18 cellular contexts compared by ENCODE assay signal in the genomic region with DNA sequence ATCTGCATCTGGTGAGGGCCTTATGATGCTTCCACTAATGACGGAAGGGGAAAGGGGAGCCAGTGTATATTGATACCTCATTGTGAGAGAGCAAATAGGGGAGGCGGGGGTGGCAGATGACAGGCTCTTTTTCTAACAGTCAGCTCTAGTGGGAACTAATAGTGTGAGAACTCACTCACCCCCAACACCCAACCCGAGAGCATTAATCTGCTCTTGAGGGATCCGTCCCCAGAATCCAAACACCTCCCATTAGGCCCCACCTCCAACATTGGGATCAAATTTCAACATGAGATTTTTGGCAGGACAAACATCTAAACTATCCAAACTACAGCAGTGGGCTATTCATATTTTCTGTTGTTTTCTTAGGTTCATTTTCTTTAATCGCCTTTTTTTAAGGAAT. TPM values are rescaled to one million over a fixed set of nuclear protein-coding genes. Genes with fewer than 3 reads are reported as not detected.
DNase-seq lines count a peak whose midpoint lies in the region; ATAC-seq, FAIRE-seq and TF ChIP-seq lines count a peak whose summit lies in the region.
"Had no signal": no experiment of that assay in that cellular context is flagged by ENCODE, and none has a peak within 500 bp of the region (broad histone marks: within the 10 kb centered on the region; RNA-seq: fewer than 3 reads in every experiment).

No MANE protein-coding gene starts in this region.

- H3K4me3 ChIP-seq in GM23338 (no peak overlapping the region), HepG2 (replicated peaks in 1 of 3; ENCODE audit: insufficient read depth in 1 of 3, low read depth in 2 of 3, low read length in 3 of 3) (no peak overlapping the region)
- H3K4me3 ChIP-seq: BLaER1 treated with 17β-estradiol and CSF1 and Interleukin-3, amounts not matched to agents 10 nM and 100 nM; SJCRH30 had no signal

- POLR2A ChIA-PET in WTC11 (lab: Charles Lee) (no interaction called here), HepG2 (lab: Yijun Ruan, JAX) (no interaction called here)

- H3K36me3 ChIP-seq in GM23338 (ENCODE audit: insufficient read depth) (peaks cover 8% of the 10 kb centered on the region; the same call in 1 of the 2 replicates), HepG2 (replicated peaks in 1 of 2; ENCODE audit: control insufficient read depth in 1 of 2, insufficient read depth in 2 of 2, low read length in 2 of 2) (peaks cover 17 to 43% of the 10 kb centered on the region in 2 experiments)

- H3K9me3 ChIP-seq in HepG2 (ENCODE audit: low read length): no peaks in the 10 kb centered on the region
- H3K9me3 ChIP-seq: BLaER1 treated with 17β-estradiol and CSF1 and Interleukin-3, amounts not matched to agents 10 nM and 100 nM; SJCRH30 had no signal

- peaks cover 6% of the 10 kb centered on the region for H3K4me1 Mint-ChIP-seq in activated CD4-positive, alpha-beta T cell treated with anti-CD3 and anti-CD28 coated beads, Interleukin-2, amount 10 ng/mL, durations not matched to agents 24 days and 14 days
- peaks cover 15% of the 10 kb centered on the region; the same call in 2 of the 3 replicates for H3K4me1 Mint-ChIP-seq in GM23338
- H3K4me1 Mint-ChIP-seq in WTC11: peaks cover 20% of the 10 kb centered on the region
- peaks cover 11 to 34% of the 10 kb centered on the region in 2 donors for H3K4me1 Mint-ChIP-seq in immature natural killer cell

- no peaks in the 10 kb centered on the region for H3K9me2 ChIP-seq in GM23338 (ENCODE audit: insufficient read depth)

- no peak overlapping the region for H3K9ac ChIP-seq in HepG2 (ENCODE audit: insufficient read depth, low read depth, low read length)
- H3K9ac ChIP-seq: BLaER1 treated with 17β-estradiol and CSF1 and Interleukin-3, amounts not matched to agents 10 nM and 100 nM had no signal

- CTCF ChIA-PET in WTC11 (lab: Charles Lee): no interaction called here
- CTCF ChIA-PET in HepG2 (lab: Yijun Ruan, JAX; ENCODE audit: low intra/inter-chr PET ratio, low total read pairs): no interaction called here

- H3K36me3 Mint-ChIP-seq in activated CD4-positive, alpha-beta T cell treated with anti-CD3 and anti-CD28 coated beads, Interleukin-2, amount 10 ng/mL, durations not matched to agents 24 days and 14 days (ENCODE audit: low read depth): peaks cover 29% of the 10 kb centered on the region
- H3K36me3 Mint-ChIP-seq in GM23338 (ENCODE audit: low read depth): peaks cover 47% of the 10 kb centered on the region
- H3K36me3 Mint-ChIP-seq in WTC11: peaks cover 43% of the 10 kb centered on the region
- H3K36me3 Mint-ChIP-seq in immature natural killer cell: peaks cover 3 to 11% (median 11%) of the 10 kb centered on the region in 3 donors

- H3K27me3 Mint-ChIP-seq in activated CD4-positive, alpha-beta T cell treated with anti-CD3 and anti-CD28 coated beads, Interleukin-2, amount 10 ng/mL, durations not matched to agents 24 days and 14 days: no peaks in the 10 kb centered on the region
- H3K27me3 Mint-ChIP-seq in GM23338 (ENCODE audit: insufficient read depth, low read depth, poor library complexity) (peaks cover 7% of the 10 kb centered on the region), WTC11 (ENCODE audit: low read depth) (no peaks in the 10 kb centered on the region), immature natural killer cell (ENCODE audit: low read depth in 3 of 3) (no peaks in the 10 kb centered on the region)
- H3K27me3 Mint-ChIP-seq: IgD-negative memory B cell had no signal

- FAIRE-seq in HepG2 (lab: Jason Lieb, UNC): no peak
- FAIRE-seq: GM19239 had no signal

- H3K27ac ChIP-seq in GM23338 (ENCODE audit: low read depth): peak overlapping the region; percentile 7; the same call in 1 of the 2 replicates
- H3K27ac ChIP-seq in HepG2 (ENCODE audit: extremely low read length, insufficient read depth, low read length): no peak overlapping the region
- H3K27ac ChIP-seq: BLaER1 treated with 17β-estradiol and CSF1 and Interleukin-3, amounts not matched to agents 10 nM and 100 nM; SJCRH30 had no signal

- H3K4me3 Mint-ChIP-seq in activated CD4-positive, alpha-beta T cell treated with anti-CD3 and anti-CD28 coated beads, Interleukin-2, amount 10 ng/mL, durations not matched to agents 24 days and 14 days: no peak overlapping the region
- no peak overlapping the region for H3K4me3 Mint-ChIP-seq in GM23338
- H3K4me3 Mint-ChIP-seq in WTC11: no peak overlapping the region
- H3K4me3 Mint-ChIP-seq in immature natural killer cell: no peak overlapping the region
- H3K4me3 Mint-ChIP-seq: IgD-negative memory B cell had no signal

- peak; percentile 88 for ATAC-seq in GM23338
- ATAC-seq in WTC11: peak; percentile 78
- ATAC-seq in HepG2: no peak

- TF ChIP-seq CTCF in GM23338 (conservative IDR thresholded peaks at IDR 0.05; ENCODE audit: low read depth in 2 of 2) (no peak), WTC11 (IDR thresholded peaks at IDR 0.05) (no peak), HepG2 (CRISPR knock-in tag; IDR thresholded peaks at IDR 0.05) (no peak)

- intact Hi-C loops in activated CD4-positive, alpha-beta T cell treated with anti-CD3 and anti-CD28 coated beads, Interleukin-2, amount 10 ng/mL, durations not matched to agents 24 days and 14 days (cut with micrococcal nuclease): no loop called here
- intact Hi-C loops in HepG2 (cut with micrococcal nuclease; ENCODE audit: unreplicated experiment): no loop called here
- intact Hi-C loops in posterior cingulate gyrus (cut with DNase I): no loop called here

- no peak for TF ChIP-seq EP300 in HepG2 (IDR thresholded peaks at IDR 0.05; ENCODE audit: low read depth in 2 of 2, low read length in 2 of 2)
- no peak for TF ChIP-seq EP300 in HepG2 (CRISPR knock-in tag; IDR thresholded peaks at IDR 0.05; ENCODE audit: borderline replicate concordance)

- DNase-seq in activated CD4-positive, alpha-beta T cell treated with anti-CD3 and anti-CD28 coated beads, Interleukin-2, amount 10 ng/mL, durations not matched to agents 24 days and 14 days: peak; percentile 25
- no peak for DNase-seq in activated CD4-positive, alpha-beta T cell treated with anti-CD3 and anti-CD28 coated beads for 1 hour
- peak; percentile 48 for DNase-seq in GM23338 (ENCODE audit: low spot score)
- no peak for DNase-seq in WTC11 (ENCODE audit: low spot score)
- DNase-seq in HepG2 (ENCODE audit: low spot score): no peak
- DNase-seq in posterior cingulate gyrus: no peak
- DNase-seq in NCI-H187 treated with DMSO at 0.1 percent for 48 hours (lab: John Stamatoyannopoulos, UW): no peak
- no peak for DNase-seq in immature natural killer cell
- DNase-seq: DMS153, EL, H7, NCI-H1417, NCI-H2029, RPMI8226, SJCRH30 had no signal

- no peak for TF ChIP-seq RAD21 in HepG2 (CRISPR knock-in tag; IDR thresholded peaks at IDR 0.05)

- no peak overlapping the region for H3K27ac Mint-ChIP-seq in activated CD4-positive, alpha-beta T cell treated with anti-CD3 and anti-CD28 coated beads, Interleukin-2, amount 10 ng/mL, durations not matched to agents 24 days and 14 days
- H3K27ac Mint-ChIP-seq in GM23338: no peak overlapping the region; the same call in 1 of the 2 replicates
- peak overlapping the region; percentile 86 for H3K27ac Mint-ChIP-seq in WTC11
- H3K27ac Mint-ChIP-seq in immature natural killer cell: peak overlapping the region in 3 of 6 donors; percentile 25 to 55 (median 52)
- H3K27ac Mint-ChIP-seq: IgD-negative memory B cell had no signal

- H3K79me2 ChIP-seq in GM23338 (replicated peaks; ENCODE audit: insufficient read depth): peaks cover 90% of the 10 kb centered on the region
- no peaks in the 10 kb centered on the region for H3K79me2 ChIP-seq in HepG2 (ENCODE audit: insufficient read depth, low read length)

- H3K27me3 ChIP-seq in GM23338 (ENCODE audit: insufficient read depth) (no peaks in the 10 kb centered on the region), HepG2 (ENCODE audit: control insufficient read depth in 1 of 2, insufficient read depth in 2 of 2, low read length in 2 of 2) (no peaks in the 10 kb centered on the region)
- H3K27me3 ChIP-seq: BLaER1 treated with 17β-estradiol and CSF1 and Interleukin-3, amounts not matched to agents 10 nM and 100 nM; SJCRH30 had no signal

- H3K4me1 ChIP-seq in GM23338 (ENCODE audit: insufficient read depth): peaks cover 5% of the 10 kb centered on the region; the same call in 1 of the 2 replicates
- H3K4me1 ChIP-seq in HepG2 (ENCODE audit: insufficient read depth, low read length): 0 out of 2 replicates have a peak, but pooled peaks cover 7% of the 10 kb centered on the region
- H3K4me1 ChIP-seq: BLaER1 treated with 17β-estradiol and CSF1 and Interleukin-3, amounts not matched to agents 10 nM and 100 nM; SJCRH30 had no signal

- no peak overlapping the region for H3K4me2 ChIP-seq in GM23338
- no peak overlapping the region for H3K4me2 ChIP-seq in HepG2 (ENCODE audit: low read depth, low read length)
- H3K4me2 ChIP-seq: BLaER1 treated with 17β-estradiol and CSF1 and Interleukin-3, amounts not matched to agents 10 nM and 100 nM had no signal

- no peaks in the 10 kb centered on the region for H3K9me3 Mint-ChIP-seq in activated CD4-positive, alpha-beta T cell treated with anti-CD3 and anti-CD28 coated beads, Interleukin-2, amount 10 ng/mL, durations not matched to agents 24 days and 14 days
- H3K9me3 Mint-ChIP-seq in GM23338 (no peaks in the 10 kb centered on the region), WTC11 (no peaks in the 10 kb centered on the region), immature natural killer cell (no peaks in the 10 kb centered on the region)
- H3K9me3 Mint-ChIP-seq: IgD-negative memory B cell had no signal

- H4K20me1 ChIP-seq in GM23338 (replicated peaks; ENCODE audit: insufficient read depth) (peaks cover 45% of the 10 kb centered on the region), HepG2 (ENCODE audit: insufficient read depth, low read length) (no peaks in the 10 kb centered on the region)

- H2AFZ ChIP-seq in GM23338 (no peak overlapping the region), HepG2 (ENCODE audit: low read length) (no peak overlapping the region)

- peaks cover 17% of the 10 kb centered on the region for H3F3A ChIP-seq in GM23338 (replicated peaks; ENCODE audit: low read depth)

- 95% methylated on average over 5 of the region's 5 CpGs for WGBS in HepG2 (ENCODE audit: low lambda C conversion rate)

- in situ Hi-C loops in HepG2 (cut with HindIII; ENCODE audit: extremely low pct_ligation_motif_present, low pct_unique_long_range_greater_than_20kb): no loop called here

- no peak for TF ChIP-seq POLR2A in HepG2 (IDR thresholded peaks at IDR 0.05; ENCODE audit: insufficient read depth in 1 of 2, low read depth in 2 of 2, low read length in 2 of 2)

- BruUV-seq in HepG2 (replicated peaks; lab: Mats Ljungman, UMichigan): TSS peak; percentile 7

RNA-seq across cellular contexts. Expression of a gene that starts 54.4 kb away (rescaled TPM):
- total RNA-seq in activated CD4-positive, alpha-beta T cell treated with anti-CD3 and anti-CD28 coated beads, Interleukin-2, amount 10 ng/mL, durations not matched to agents 24 days and 14 days: 74.5 and 77.1 TPM in 2 replicates
- total RNA-seq in GM23338 (2014; rRNA removed; shearing (Covaris generic)): 179 and 185 TPM in 2 replicates
- polyA plus RNA-seq in GM23338 (2016; fragmentation: Nextera tagmentation; extraction: Ambion mirVana): 148 and 161 TPM in 2 replicates
- total RNA-seq in WTC11 (2021): 177 to 181 TPM (median 178 TPM) in 3 replicates
- total RNA-seq in HepG2 (2016; rRNA removed; fragmentation: Illumina TruSeq; extraction: Trizol): 43.5 and 73.1 TPM in 2 replicates
- total RNA-seq in HepG2 (2016; cell fraction: cytosol; rRNA removed; fragmentation: Illumina TruSeq; extraction: Trizol; ENCODE audit: low read depth): 43.8 and 50.6 TPM in 2 replicates
- total RNA-seq in HepG2 (2016; cell fraction: insoluble cytoplasmic fraction; rRNA removed; fragmentation: Illumina TruSeq; extraction: Trizol): 44.3 and 67.7 TPM in 2 replicates
- total RNA-seq in HepG2 (2016; cell fraction: membrane; rRNA removed; fragmentation: Illumina TruSeq; extraction: Trizol): 38.8 and 41.1 TPM in 2 replicates
- 88.3 and 95.6 TPM in 2 replicates for total RNA-seq in HepG2 (2016; cell fraction: nucleus; rRNA removed; fragmentation: Illumina TruSeq; extraction: Trizol)
- polyA plus RNA-seq in HepG2 (2011; rRNA removed): 52.9 and 66.1 TPM in 2 replicates
- polyA plus RNA-seq in HepG2 (2011; cell fraction: cytosol; rRNA removed): 28.6 and 29.5 TPM in 2 replicates
- polyA plus RNA-seq in HepG2 (2011; cell fraction: nucleus; rRNA removed): 80.0 and 94.4 TPM in 2 replicates
- 38.6 and 42.7 TPM in 2 replicates for polyA plus RNA-seq in HepG2 (2012)
- polyA plus RNA-seq in HepG2 (2016; cell fraction: cytosol; fragmentation: Illumina TruSeq; extraction: Trizol; ENCODE audit: low read depth): 3.2 and 3.5 TPM in 2 replicates
- 59.3 and 75.0 TPM in 2 replicates for polyA plus RNA-seq in HepG2 (2016; cell fraction: insoluble cytoplasmic fraction; fragmentation: Illumina TruSeq; extraction: Trizol; ENCODE audit: low read depth)
- polyA plus RNA-seq in HepG2 (2016; cell fraction: membrane; fragmentation: Illumina TruSeq; extraction: Trizol; ENCODE audit: low read depth): 7.4 and 10.9 TPM in 2 replicates
- polyA plus RNA-seq in HepG2 (2016; cell fraction: nucleus; fragmentation: Illumina TruSeq; extraction: Trizol; ENCODE audit: insufficient read depth, low read depth): 98.3 and 108 TPM in 2 replicates
- polyA minus RNA-seq in HepG2 (2011; rRNA and poly(A)+ RNA removed; ENCODE audit: low replicate concordance): 88.0 and 94.4 TPM in 2 replicates
- polyA minus RNA-seq in HepG2 (2011; cell fraction: cytosol; rRNA and poly(A)+ RNA removed): 57.8 and 66.8 TPM in 2 replicates
- 144 and 152 TPM in 2 replicates for polyA minus RNA-seq in HepG2 (2011; cell fraction: nucleus; rRNA and poly(A)+ RNA removed)
- polyA plus RNA-seq in immature natural killer cell: 10 to 100 TPM in 2 of 3 donors, 1 to 10 TPM in 1; 5.0 to 30.9 (median 14.3) TPM

Comparison
In these comparisons a context has a peak if more than half of its experiments do, and no peak if none do; other contexts are left out.
1. DNase-seq: peak in activated CD4-positive, alpha-beta T cell treated with anti-CD3 and anti-CD28 coated beads, Interleukin-2, amount 10 ng/mL, durations not matched to agents 24 days and 14 days (single experiment) and GM23338 (single experiment); none in activated CD4-positive, alpha-beta T cell treated with anti-CD3 and anti-CD28 coated beads for 1 hour (single experiment), WTC11 (single experiment), HepG2 (single experiment), posterior cingulate gyrus (0 of 10), NCI-H187 treated with DMSO at 0.1 percent for 48 hours (single experiment) and immature natural killer cell (0 of 3).